26 cellular contexts compared by ENCODE assay signal in genomic region chr10:128008521-128009250, GRCh38.
"Had no signal": no experiment of that assay in that cellular context is flagged by ENCODE, and none has a peak within 500 bp of the region (broad histone marks: within the 10 kb centered on the region; RNA-seq: fewer than 3 reads in every experiment).

No MANE protein-coding gene starts in this region.

- H2AFZ ChIP-seq: parathyroid adenoma had no signal

- H3K9me3 Mint-ChIP-seq: activated B cell treated with CpG ODN at 0.5 μM for 24 hours; activated CD4-positive, alpha-beta memory T cell treated with anti-CD3 and anti-CD28 coated beads for 36 hours; activated naive CD8-positive, alpha-beta T cell treated with anti-CD3 and anti-CD28 coated beads, Interleukin-2, amount 50 U/mL, for 24 hours; activated T-cell treated with anti-CD3 and anti-CD28 coated beads, Interleukin-2, amount 50 U/mL, for 72 hours; natural killer cell treated with Interleukin-12 subunit alpha and Interleukin-12 subunit beta and Interleukin-15 and Interleukin-18, amount 100 ng/mL, for 72 hours; type B pancreatic cell had no signal

- H3K9ac ChIP-seq: parathyroid adenoma had no signal

- DNase-seq: activated B cell treated with CpG ODN at 0.5 μM for 24 hours; activated CD4-positive, alpha-beta memory T cell treated with anti-CD3 and anti-CD28 coated beads for 36 hours; activated CD4-positive, alpha-beta T cell treated with anti-CD3 and anti-CD28 coated beads for 48 hours; activated gamma-delta T cell; activated naive CD4-positive, alpha-beta T cell treated with anti-CD3 and anti-CD28 coated beads, Interleukin-2, amount 50 U/mL, for 16 hours; activated naive CD8-positive, alpha-beta T cell treated with anti-CD3 and anti-CD28 coated beads, Interleukin-2, amount 50 U/mL, for 24 hours; activated T-cell treated with anti-CD3 and anti-CD28 coated beads, Interleukin-2, amount 50 U/mL, for 72 hours; anterior cingulate cortex; body of pancreas; caudate nucleus; effector memory CD4-positive, alpha-beta T cell; glutamatergic neuron; left colon; mammary epithelial cell; midbrain; stimulated activated CD4-positive, alpha-beta T cell treated with anti-CD3 and anti-CD28 coated beads, Interleukin-2, amount 100 ng/mL, for 48 hours; stimulated activated naive CD4-positive, alpha-beta T cell; T-helper 17 cell; testis had no signal

- H3K27me3 ChIP-seq: body of pancreas, neutrophil, testis had no signal

- H3K36me3 Mint-ChIP-seq: activated CD4-positive, alpha-beta memory T cell treated with anti-CD3 and anti-CD28 coated beads for 36 hours; natural killer cell treated with Interleukin-12 subunit alpha and Interleukin-12 subunit beta and Interleukin-15 and Interleukin-18, amount 100 ng/mL, for 72 hours; type B pancreatic cell had no signal

- H3K27ac Mint-ChIP-seq: activated B cell treated with CpG ODN at 0.5 μM for 24 hours; activated CD4-positive, alpha-beta memory T cell treated with anti-CD3 and anti-CD28 coated beads for 36 hours; activated naive CD8-positive, alpha-beta T cell treated with anti-CD3 and anti-CD28 coated beads, Interleukin-2, amount 50 U/mL, for 24 hours; activated T-cell treated with anti-CD3 and anti-CD28 coated beads, Interleukin-2, amount 50 U/mL, for 72 hours; type B pancreatic cell had no signal

- H3K4me1 ChIP-seq: parathyroid adenoma had no signal

- H3K27ac ChIP-seq: body of pancreas, neutrophil, parathyroid adenoma, testis had no signal

- H3K36me3 ChIP-seq: esophagus muscularis mucosa, neutrophil had no signal

- H3K9me3 ChIP-seq: body of pancreas, esophagus muscularis mucosa, neutrophil, testis had no signal

- H3K4me3 Mint-ChIP-seq: activated B cell treated with CpG ODN at 0.5 μM for 24 hours; activated CD4-positive, alpha-beta memory T cell treated with anti-CD3 and anti-CD28 coated beads for 36 hours; activated naive CD8-positive, alpha-beta T cell treated with anti-CD3 and anti-CD28 coated beads, Interleukin-2, amount 50 U/mL, for 24 hours; activated T-cell treated with anti-CD3 and anti-CD28 coated beads, Interleukin-2, amount 50 U/mL, for 72 hours; natural killer cell treated with Interleukin-12 subunit alpha and Interleukin-12 subunit beta and Interleukin-15 and Interleukin-18, amount 100 ng/mL, for 72 hours; T-helper 17 cell; type B pancreatic cell had no signal

- H3K79me2 ChIP-seq: parathyroid adenoma had no signal

- H3K4me3 ChIP-seq: body of pancreas, esophagus muscularis mucosa, smooth muscle cell, testis had no signal

- ATAC-seq: activated naive CD8-positive, alpha-beta T cell treated with anti-CD3 and anti-CD28 coated beads, Interleukin-2, amount 50 U/mL, for 24 hours; activated T-cell treated with anti-CD3 and anti-CD28 coated beads, Interleukin-2, amount 50 U/mL, for 72 hours; body of pancreas; left colon; natural killer cell treated with Interleukin-12 subunit alpha and Interleukin-12 subunit beta and Interleukin-15 and Interleukin-18, amount 100 ng/mL, for 72 hours; sciatic nerve; T-helper 17 cell had no signal
